ENCODE assay signal across 8 cellular contexts in genomic region chr5:98768160-98769005, GRCh38. TPM values are rescaled to one million over a fixed set of nuclear protein-coding genes. Genes with fewer than 3 reads are reported as not detected.
A peak's percentile ranks its signal among the peaks of the same experiment; 100 is the strongest.
DNase-seq lines count a peak whose midpoint lies in the region; ATAC-seq and TF ChIP-seq lines count a peak whose summit lies in the region.

No MANE protein-coding gene starts in this region.

- TF ChIP-seq CTCF in adrenal gland (IDR thresholded peaks at IDR 0.05) = peak; percentile 64 to 82 (median 74)
- peak; percentile 67 to 87 (median 82) for TF ChIP-seq CTCF in heart right ventricle (IDR thresholded peaks at IDR 0.05)
- peak; percentile 92 for TF ChIP-seq CTCF in osteocyte (IDR thresholded peaks at IDR 0.05)

- H3K27ac ChIP-seq in adrenal gland (no peak overlapping the region), heart right ventricle (peak overlapping the region in 8 of 10 donors; percentile 26 to 80 (median 70))

- no peak for TF ChIP-seq POLR2A in adrenal gland (IDR thresholded peaks at IDR 0.05)

- 1 to 2% (median 1%) methylated on average over 23 to 41 of the region's 41 CpGs for WGBS in adrenal gland, 4 donors
- 0% methylated on average over 41 of the region's 41 CpGs for WGBS in heart right ventricle, 2 donors

- peak overlapping the region; percentile 73 for H3K27ac Mint-ChIP-seq in osteocyte (ENCODE audit: unreplicated experiment)

- H3K4me3 ChIP-seq in NT2/D1 (ENCODE audit: insufficient read length, low read depth) (peak overlapping the region; percentile 54), adrenal gland (peak overlapping the region in 3 of 4 donors; percentile 54 to 67 (median 62)), heart right ventricle (peak overlapping the region; percentile 61 to 88 (median 68))

- peak; percentile 36 for ATAC-seq in GM19351 (IDR thresholded peaks at IDR 0.05; ENCODE audit: unreplicated experiment)
- peak; percentile 36 for ATAC-seq in HG03457 (IDR thresholded peaks at IDR 0.05; ENCODE audit: unreplicated experiment)
- peak in 6 of 8 donors; percentile 35 to 56 (median 48) for ATAC-seq in heart right ventricle
- ATAC-seq in HG03045 (IDR thresholded peaks at IDR 0.05; ENCODE audit: unreplicated experiment) = no peak

- H3K27me3 ChIP-seq in NT2/D1 (ENCODE audit: insufficient read depth, insufficient read length) (peaks cover 19% of the 10 kb centered on the region), adrenal gland (peaks cover 6% of the 10 kb centered on the region), heart right ventricle (peaks cover 0 to 83% (median 9%) of the 10 kb centered on the region in 7 donors)

- no peaks in the 10 kb centered on the region for H3K27me3 Mint-ChIP-seq in osteocyte (ENCODE audit: unreplicated experiment)

- intact Hi-C loops in adrenal gland (cut with DNase I) (no loop called here), heart right ventricle (cut with DNase I) (no loop called here)

- no peaks in the 10 kb centered on the region for H3K9me3 Mint-ChIP-seq in osteocyte (ENCODE audit: unreplicated experiment)

- H3K9me3 ChIP-seq in NT2/D1 (ENCODE audit: insufficient read depth, low read length) (no peaks in the 10 kb centered on the region), adrenal gland (replicated peaks in 1 of 3) (no peaks in the 10 kb centered on the region), heart right ventricle (no peaks in the 10 kb centered on the region)

- peaks cover 47% of the 10 kb centered on the region for H3K4me1 Mint-ChIP-seq in osteocyte (ENCODE audit: unreplicated experiment)

- H3K4me1 ChIP-seq in NT2/D1 (ENCODE audit: insufficient read depth, insufficient read length) = peaks cover 6% of the 10 kb centered on the region
- H3K4me1 ChIP-seq in adrenal gland (replicated peaks in 1 of 2) = peaks cover 17 to 38% of the 10 kb centered on the region in 2 donors
- H3K4me1 ChIP-seq in heart right ventricle = peaks cover 0 to 54% (median 21%) of the 10 kb centered on the region in 9 donors

- H3K36me3 Mint-ChIP-seq in osteocyte (ENCODE audit: unreplicated experiment) = peaks cover 3% of the 10 kb centered on the region

- DNase-seq in DMS 273 (lab: John Stamatoyannopoulos, UW; ENCODE audit: unreplicated experiment) (peak; percentile 80), NT2/D1 (ENCODE audit: low read depth, low spot score) (no peak), adrenal gland (peak; percentile 31 to 57 (median 43)), heart right ventricle (peak in 1 of 2 donors; percentile 57), osteocyte (ENCODE audit: extremely low spot score, unreplicated experiment) (peak; percentile 86)

- peak overlapping the region; percentile 80 for H3K9ac ChIP-seq in NT2/D1 (ENCODE audit: insufficient read length, low read depth)

- H3K36me3 ChIP-seq in NT2/D1 (ENCODE audit: insufficient read depth, insufficient read length, low read length) = no peaks in the 10 kb centered on the region
- H3K36me3 ChIP-seq in adrenal gland (replicated peaks in 1 of 2) = no peaks in the 10 kb centered on the region
- H3K36me3 ChIP-seq in heart right ventricle = no peaks in the 10 kb centered on the region

- peak overlapping the region; percentile 99 for H3K4me3 Mint-ChIP-seq in osteocyte (ENCODE audit: unreplicated experiment)

RNA-seq across cellular contexts. Expression of gene RGMB, which starts 5.1 kb away (rescaled TPM):
- total RNA-seq in adrenal gland = 10 to 100 TPM in 4 of 8 donors, 1 to 10 TPM in 4; 7.1 to 14.4 (median 10.6) TPM
- polyA plus RNA-seq in adrenal gland = 1 to 10 TPM; 1.0 to 8.0 (median 1.8) TPM
- 10 to 100 TPM; 12.2 to 16.6 (median 14.0) TPM for total RNA-seq in heart right ventricle
- 1 to 10 TPM; 1.7 to 6.0 TPM for polyA plus RNA-seq in heart right ventricle
- 111 and 116 TPM in 2 replicates for total RNA-seq in osteocyte

Comparison
In these comparisons a context has a peak if more than half of its experiments do, and no peak if none do; other contexts are left out.
1. H3K27ac ChIP-seq: peak in heart right ventricle (8 of 10); none in adrenal gland (0 of 5).
2. Peak in every context shown above with its lines, with median percentiles within 50 percentile points of each other: H3K4me3 ChIP-seq and CTCF ChIP-seq.